In genomic region chr2:96816836-96817702, GRCh38 we compare ENCODE assay signal across 8 cellular contexts. TPM values are rescaled to one million over a fixed set of nuclear protein-coding genes. Genes with fewer than 3 reads are reported as not detected.
DNase-seq lines count a peak whose midpoint lies in the region; ATAC-seq and TF ChIP-seq lines count a peak whose summit lies in the region.

No MANE protein-coding gene starts in this region.

- peak overlapping the region; percentile 64 for H2AFZ ChIP-seq in fibroblast of lung (ENCODE audit: low read length)

- peaks cover 0 to 23% (median 9%) of the 10 kb centered on the region in 11 experiments; a peak in 5 of 22 replicates for H3K36me3 ChIP-seq in BLaER1 treated with 17β-estradiol and CSF1 and Interleukin-3, amounts not matched to agents 10 nM and 100 nM
- H3K36me3 ChIP-seq in SJCRH30 (no peaks in the 10 kb centered on the region), fibroblast of lung (ENCODE audit: control insufficient read depth, insufficient read depth, low read length) (no peaks in the 10 kb centered on the region), psoas muscle (ENCODE audit: insufficient read depth in 1 of 2, low read depth in 1 of 2) (peaks cover 0 to 15% of the 10 kb centered on the region in 2 donors)

- H3K9me3 ChIP-seq in BLaER1 treated with 17β-estradiol and CSF1 and Interleukin-3, amounts not matched to agents 10 nM and 100 nM (replicated peaks in 1 of 11), result no peaks in the 10 kb centered on the region
- H3K9me3 ChIP-seq in SJCRH30 (replicated peaks), result no peaks in the 10 kb centered on the region
- no peaks in the 10 kb centered on the region for H3K9me3 ChIP-seq in fibroblast of lung (ENCODE audit: control insufficient read depth, insufficient read depth, low read depth, low read length)
- no peaks in the 10 kb centered on the region for H3K9me3 ChIP-seq in psoas muscle

- H3K4me3 ChIP-seq in BLaER1 treated with 17β-estradiol and CSF1 and Interleukin-3, amounts not matched to agents 10 nM and 100 nM, result peak overlapping the region; percentile 72 to 86 (median 80)
- H3K4me3 ChIP-seq in SJCRH30, result peak overlapping the region; percentile 89
- H3K4me3 ChIP-seq in fibroblast of lung (replicated peaks in 1 of 4; ENCODE audit: control extremely low read depth in 1 of 4, insufficient read depth in 1 of 4, low read depth in 3 of 4, low read length in 4 of 4), result peak overlapping the region; percentile 54 to 71 (median 66)
- H3K4me3 ChIP-seq in psoas muscle, result peak overlapping the region; percentile 93

- ATAC-seq in GM19467 (IDR thresholded peaks at IDR 0.05; ENCODE audit: unreplicated experiment) (peak; percentile 0), psoas muscle (peak in 1 of 4 donors; percentile 5), esophagus mucosa (no peak)

- TF ChIP-seq CTCF in fibroblast of lung (conservative IDR thresholded peaks at IDR 0.05 in 1 of 2, IDR thresholded peaks at IDR 0.05 in 1 of 2; ENCODE audit: low read depth in 1 of 2, low read length in 2 of 2) (no peak), psoas muscle (IDR thresholded peaks at IDR 0.05) (no peak)

- peaks cover 24 to 64% (median 56%) of the 10 kb centered on the region in 10 experiments for H3K4me1 ChIP-seq in BLaER1 treated with 17β-estradiol and CSF1 and Interleukin-3, amounts not matched to agents 10 nM and 100 nM
- H3K4me1 ChIP-seq in SJCRH30 (peaks cover 7% of the 10 kb centered on the region; the same call in 1 of the 2 replicates), fibroblast of lung (ENCODE audit: control insufficient read depth, extremely low read depth, insufficient read depth, low read length) (peaks cover 7% of the 10 kb centered on the region), psoas muscle (peaks cover 58% of the 10 kb centered on the region)

- peaks cover 0 to 4% (median 0%) of the 10 kb centered on the region in 11 experiments; a peak in 3 of 22 replicates for H3K27me3 ChIP-seq in BLaER1 treated with 17β-estradiol and CSF1 and Interleukin-3, amounts not matched to agents 10 nM and 100 nM
- H3K27me3 ChIP-seq in SJCRH30, result no peaks in the 10 kb centered on the region
- no peaks in the 10 kb centered on the region for H3K27me3 ChIP-seq in fibroblast of lung (ENCODE audit: control insufficient read depth, insufficient read depth, low read length)
- no peaks in the 10 kb centered on the region for H3K27me3 ChIP-seq in psoas muscle (ENCODE audit: insufficient read depth in 3 of 3, low read length in 2 of 3)

- peak overlapping the region; percentile 97 to 100 (median 100) for H3K4me2 ChIP-seq in BLaER1 treated with 17β-estradiol and CSF1 and Interleukin-3, amounts not matched to agents 10 nM and 100 nM
- peak overlapping the region; percentile 98 for H3K4me2 ChIP-seq in fibroblast of lung (ENCODE audit: extremely low read depth, insufficient read depth, low read length)

- peak overlapping the region; percentile 76 to 85 (median 82) for H3K9ac ChIP-seq in BLaER1 treated with 17β-estradiol and CSF1 and Interleukin-3, amounts not matched to agents 10 nM and 100 nM
- H3K9ac ChIP-seq in fibroblast of lung (ENCODE audit: insufficient read depth, low read length), result peak overlapping the region; percentile 16

- intact Hi-C loops in psoas muscle (cut with DNase I), result no loop called here

- peaks cover 46 to 56% (median 51%) of the 10 kb centered on the region in 11 experiments; a peak in 20 of 22 replicates for H4K20me1 ChIP-seq in BLaER1 treated with 17β-estradiol and CSF1 and Interleukin-3, amounts not matched to agents 10 nM and 100 nM
- no peaks in the 10 kb centered on the region for H4K20me1 ChIP-seq in fibroblast of lung (ENCODE audit: control insufficient read depth, extremely low read depth, insufficient read depth, low read length)

- peak; percentile 43 to 44 for DNase-seq in SJCRH30
- DNase-seq in fibroblast of lung (ENCODE audit: low read depth in 2 of 2), result peak; percentile 18 to 39
- DNase-seq in psoas muscle, result no peak
- no peak for DNase-seq in stimulated activated CD4-positive, alpha-beta T cell treated with anti-CD3 and anti-CD28 coated beads, Interleukin-4, amount 100 ng/mL, for 1 hour
- no peak for DNase-seq in midbrain (lab: John Stamatoyannopoulos, UW)

- 2 to 4% (median 2%) methylated on average over 52 to 89 of the region's 89 CpGs for WGBS in psoas muscle, 3 donors

- peak overlapping the region in 9 of 11 experiments; percentile 65 to 83 (median 74); a peak in 18 of 22 replicates for H3K27ac ChIP-seq in BLaER1 treated with 17β-estradiol and CSF1 and Interleukin-3, amounts not matched to agents 10 nM and 100 nM
- H3K27ac ChIP-seq in SJCRH30 (no peak overlapping the region), fibroblast of lung (ENCODE audit: insufficient read depth, low read length) (no peak overlapping the region), psoas muscle (peak overlapping the region; percentile 97)

- peaks cover 3% of the 10 kb centered on the region for H3K79me2 ChIP-seq in fibroblast of lung (ENCODE audit: control insufficient read depth, insufficient read depth, low read length)

RNA-seq across cellular contexts. Expression of gene CNNM3, which starts 1.0 kb away (rescaled TPM):
- 9.1 and 9.3 TPM in 2 replicates for total RNA-seq in SJCRH30 (2014; rRNA removed; shearing (Covaris generic))
- total RNA-seq in fibroblast of lung (9.9 and 13.1 TPM in 2 replicates), psoas muscle (10 to 100 TPM in 3 of 4 donors, 1 to 10 TPM in 1; 7.2 to 12.6 (median 10.9) TPM), esophagus mucosa (6.1 TPM)
- polyA plus RNA-seq in fibroblast of lung (4.3 and 5.5 TPM in 2 replicates), psoas muscle (1 to 10 TPM; 4.2 to 7.7 (median 6.4) TPM)
- 5.5 and 7.3 TPM in 2 replicates for polyA plus RNA-seq in fibroblast of lung (2012)
- polyA minus RNA-seq in fibroblast of lung (ENCODE audit: low replicate concordance), result 23.9 and 24.4 TPM in 2 replicates

RNA-seq across cellular contexts. Expression of gene ANKRD23, which starts 26.8 kb away (rescaled TPM):
- total RNA-seq in SJCRH30 (2014; rRNA removed; shearing (Covaris generic)), result 0.58 and 1.1 TPM in 2 replicates
- 1.0 and 1.3 TPM in 2 replicates for total RNA-seq in fibroblast of lung
- polyA plus RNA-seq in fibroblast of lung, result 0.41 and 0.70 TPM in 2 replicates
- polyA plus RNA-seq in fibroblast of lung (2012), result 0.58 and 0.73 TPM in 2 replicates
- polyA minus RNA-seq in fibroblast of lung (ENCODE audit: low replicate concordance), result 0.30 and 2.1 TPM in 2 replicates
- total RNA-seq in psoas muscle, result 1,000 to 10,000 TPM in 2 of 4 donors, 100 to 1,000 TPM in 2; 788 to 1,374 (median 978) TPM
- polyA plus RNA-seq in psoas muscle, result 100 to 1,000 TPM; 256 to 608 (median 529) TPM
- total RNA-seq in esophagus mucosa, result 1.8 TPM

RNA-seq across cellular contexts. Expression of gene ANKRD39, which starts 40.7 kb away (rescaled TPM):
- 7.7 and 7.8 TPM in 2 replicates for total RNA-seq in SJCRH30 (2014; rRNA removed; shearing (Covaris generic))
- 4.6 and 5.3 TPM in 2 replicates for total RNA-seq in fibroblast of lung
- polyA plus RNA-seq in fibroblast of lung, result 5.8 and 7.1 TPM in 2 replicates
- polyA plus RNA-seq in fibroblast of lung (2012), result 10.8 and 17.6 TPM in 2 replicates
- polyA minus RNA-seq in fibroblast of lung (ENCODE audit: low replicate concordance), result 6.5 and 14.2 TPM in 2 replicates
- 100 to 1,000 TPM in 1 of 4 donors, 10 to 100 TPM in 3; 53.3 to 101 (median 78.7) TPM for total RNA-seq in psoas muscle
- 10 to 100 TPM; 19.2 to 34.0 (median 26.2) TPM for polyA plus RNA-seq in psoas muscle
- total RNA-seq in esophagus mucosa, result 7.8 TPM

RNA-seq across cellular contexts. Expression of gene SEMA4C, which starts 52.8 kb away (rescaled TPM):
- 41.3 and 49.4 TPM in 2 replicates for total RNA-seq in SJCRH30 (2014; rRNA removed; shearing (Covaris generic))
- total RNA-seq in fibroblast of lung, result 17.5 and 19.8 TPM in 2 replicates
- 9.4 and 12.7 TPM in 2 replicates for polyA plus RNA-seq in fibroblast of lung
- 12.4 and 14.3 TPM in 2 replicates for polyA plus RNA-seq in fibroblast of lung (2012)
- 31.1 and 61.9 TPM in 2 replicates for polyA minus RNA-seq in fibroblast of lung (ENCODE audit: low replicate concordance)
- 10 to 100 TPM in 3 of 4 donors, 1 to 10 TPM in 1; 9.5 to 10.8 (median 10.2) TPM for total RNA-seq in psoas muscle
- 1 to 10 TPM; 4.1 to 8.3 (median 6.0) TPM for polyA plus RNA-seq in psoas muscle
- total RNA-seq in esophagus mucosa, result 14.9 TPM

RNA-seq across cellular contexts. Expression of gene CNNM4, which starts 56.4 kb away (rescaled TPM):
- 3.7 and 4.3 TPM in 2 replicates for total RNA-seq in SJCRH30 (2014; rRNA removed; shearing (Covaris generic))
- 2.1 and 3.3 TPM in 2 replicates for total RNA-seq in fibroblast of lung
- 3.5 and 3.7 TPM in 2 replicates for polyA plus RNA-seq in fibroblast of lung
- 2.7 and 2.8 TPM in 2 replicates for polyA plus RNA-seq in fibroblast of lung (2012)
- 9.2 and 11.7 TPM in 2 replicates for polyA minus RNA-seq in fibroblast of lung (ENCODE audit: low replicate concordance)
- total RNA-seq in psoas muscle, result 10 to 100 TPM in 3 of 4 donors, 1 to 10 TPM in 1; 9.9 to 28.8 (median 14.3) TPM
- polyA plus RNA-seq in psoas muscle, result 10 to 100 TPM in 1 of 3 donors, 1 to 10 TPM in 2; 2.7 to 13.6 (median 4.1) TPM
- 9.3 TPM for total RNA-seq in esophagus mucosa

Comparison
In these comparisons a context has a peak if more than half of its experiments do, and no peak if none do; other contexts are left out.
1. H3K27ac ChIP-seq: peak in BLaER1 treated with 17β-estradiol and CSF1 and Interleukin-3, amounts not matched to agents 10 nM and 100 nM (9 of 11) and psoas muscle (single experiment); none in SJCRH30 (single experiment) and fibroblast of lung (single experiment).
2. DNase-seq: peak in SJCRH30 (2 of 2) and fibroblast of lung (2 of 2); none in psoas muscle (0 of 2), stimulated activated CD4-positive, alpha-beta T cell treated with anti-CD3 and anti-CD28 coated beads, Interleukin-4, amount 100 ng/mL, for 1 hour (single experiment) and midbrain (single experiment).
3. RNA of gene ANKRD23, which starts 26.8 kb away (total RNA-seq): 788 to 1,374 TPM in psoas muscle; 1.8 TPM in esophagus mucosa (single experiment), 1.0 to 1.3 TPM in fibroblast of lung and 0.58 to 1.1 TPM in SJCRH30; every median in the first group is over 100 times any median in the second.
4. Peak in every context shown above with its lines, with median percentiles within 50 percentile points of each other: H3K4me3 ChIP-seq.